In genomic region chr19:33302974-33303790, GRCh38 we compare ENCODE assay signal across 8 cellular contexts. TPM values are rescaled to one million over a fixed set of nuclear protein-coding genes. Genes with fewer than 3 reads are reported as not detected.
DNase-seq lines count a peak whose midpoint lies in the region; ATAC-seq and TF ChIP-seq lines count a peak whose summit lies in the region.

No MANE protein-coding gene starts in this region.

- H3K9ac ChIP-seq in skeletal muscle satellite cell (ENCODE audit: low read depth, low read length) = peak overlapping the region; percentile 80

- H3K4me2 ChIP-seq in skeletal muscle satellite cell (ENCODE audit: low read length) = peak overlapping the region; percentile 94

- no peaks in the 10 kb centered on the region for H3K36me3 Mint-ChIP-seq in brain

- peak; percentile 43 for DNase-seq in NCI-H2171 (lab: John Stamatoyannopoulos, UW)
- DNase-seq in iPS-NIHi11 (ENCODE audit: low spot score) = peak; percentile 87
- no peak for DNase-seq in T-helper 9 cell
- DNase-seq in NCI-H510A (lab: John Stamatoyannopoulos, UW) = no peak

- no peaks in the 10 kb centered on the region for H3K9me3 ChIP-seq in skeletal muscle satellite cell (replicated peaks; ENCODE audit: low read length)

- H3K27ac Mint-ChIP-seq in brain = no peak overlapping the region

- H3K4me1 Mint-ChIP-seq in brain = peaks cover 18% of the 10 kb centered on the region

- TF ChIP-seq CTCF in C4-2B (conservative IDR thresholded peaks at IDR 0.05) = no peak
- no peak for TF ChIP-seq CTCF in brain (conservative IDR thresholded peaks at IDR 0.05)

- H3K36me3 ChIP-seq in skeletal muscle satellite cell (ENCODE audit: insufficient read depth, low read length) = no peaks in the 10 kb centered on the region

- peak overlapping the region; percentile 80 for H3K4me3 ChIP-seq in skeletal muscle satellite cell (ENCODE audit: low read length)

- peak; percentile 27 for ATAC-seq in GM21529 (IDR thresholded peaks at IDR 0.05; ENCODE audit: unreplicated experiment)

- H3K27me3 ChIP-seq in skeletal muscle satellite cell (ENCODE audit: control insufficient read depth, insufficient read depth, low read length) = peaks cover 80% of the 10 kb centered on the region

- H3K4me1 ChIP-seq in skeletal muscle satellite cell (ENCODE audit: control insufficient read depth, insufficient read depth, low read length) = peaks cover 6% of the 10 kb centered on the region

- H3K4me3 Mint-ChIP-seq in brain = peak overlapping the region; percentile 75 to 83 (median 77)

- peak overlapping the region; percentile 91 for H3K27ac ChIP-seq in C4-2B

- peaks cover 49% of the 10 kb centered on the region for H3K27me3 Mint-ChIP-seq in brain

- H3K9me3 Mint-ChIP-seq in brain = no peaks in the 10 kb centered on the region

RNA-seq across cellular contexts. Expression of gene CEBPA, which starts 0.8 kb away (rescaled TPM):
- polyA plus RNA-seq in brain (ENCODE audit: insufficient read depth, low read depth, low replicate concordance) = 5.0 TPM
- total RNA-seq in skeletal muscle satellite cell (2012; rRNA removed) = 0.44 and 0.51 TPM in 2 replicates

Comparison
In these comparisons a context has a peak if more than half of its experiments do, and no peak if none do; other contexts are left out.
1. DNase-seq: peak in NCI-H2171 (single experiment) and iPS-NIHi11 (single experiment); none in T-helper 9 cell (single experiment) and NCI-H510A (single experiment).